9 cellular contexts compared by ENCODE assay signal in genomic region chr11:119380816-119381185, GRCh38. TPM values are rescaled to one million over a fixed set of nuclear protein-coding genes. Genes with fewer than 3 reads are reported as not detected.
A peak's percentile ranks its signal among the peaks of the same experiment; 100 is the strongest.
DNase-seq lines count a peak whose midpoint lies in the region; ATAC-seq and TF ChIP-seq lines count a peak whose summit lies in the region.
"Had no signal": no experiment of that assay in that cellular context is flagged by ENCODE, and none has a peak within 500 bp of the region (broad histone marks: within the 10 kb centered on the region; RNA-seq: fewer than 3 reads in every experiment).

No MANE protein-coding gene starts in this region.

- H2BK120ac ChIP-seq in H9 (ENCODE audit: low read depth, low read length, poor library complexity, severe bottlenecking): no peak overlapping the region

- H3K79me2 ChIP-seq in H9 (ENCODE audit: insufficient read depth, low read length): no peaks in the 10 kb centered on the region

- no peak overlapping the region for H2BK5ac ChIP-seq in H9 (ENCODE audit: insufficient read length, low read length)

- no peak overlapping the region for H3T11ph ChIP-seq in H9 (ENCODE audit: low read length)

- peak overlapping the region; percentile 79 for H3K4me2 ChIP-seq in H9 (ENCODE audit: insufficient read depth, insufficient read length, low read length)

- H3K23me2 ChIP-seq in H9 (ENCODE audit: insufficient read length, low read depth, low read length, poor library complexity, severe bottlenecking): peaks cover 15% of the 10 kb centered on the region

- H3K27ac ChIP-seq in H9 (ENCODE audit: insufficient read length, low read depth, low read length): no peak overlapping the region
- H3K27ac ChIP-seq in RWPE1: peak overlapping the region; percentile 53
- H3K27ac ChIP-seq in left ventricle myocardium inferior (replicated peaks): peak overlapping the region; percentile 95
- no peak overlapping the region for H3K27ac ChIP-seq in spleen

- H4K91ac ChIP-seq in H9 (ENCODE audit: insufficient read length, low read depth, low read length): no peak overlapping the region

- H3K4me3 Mint-ChIP-seq in H9 (no peak overlapping the region), natural killer cell (no peak overlapping the region)
- H3K4me3 Mint-ChIP-seq: activated naive CD4-positive, alpha-beta T cell treated with anti-CD3 and anti-CD28 coated beads for 36 hours had no signal

- no peaks in the 10 kb centered on the region for H4K20me1 ChIP-seq in H9 (ENCODE audit: control insufficient read depth, insufficient read depth, insufficient read length)

- peak overlapping the region; percentile 68 for H3K4me3 ChIP-seq in left ventricle myocardium inferior
- peak overlapping the region in 7 of 8 donors; percentile 45 to 74 (median 50) for H3K4me3 ChIP-seq in spleen

- no peak overlapping the region for H2BK12ac ChIP-seq in H9 (ENCODE audit: insufficient read length, low read depth, low read length)

- no peak overlapping the region for H2AK5ac ChIP-seq in H9 (ENCODE audit: insufficient read length, low read length)

- H3K36me3 Mint-ChIP-seq in H9 (ENCODE audit: insufficient read depth in 1 of 3, low read depth in 3 of 3) (0 out of 7 replicates have a peak, but pooled peaks cover 0 to 3% (median 0%) of the 10 kb centered on the region in 3 experiments), natural killer cell (no peaks in the 10 kb centered on the region)

- no peak overlapping the region for H3K23ac ChIP-seq in H9 (ENCODE audit: insufficient read length, low read depth, low read length)

- no peak overlapping the region for H2BK15ac ChIP-seq in H9 (ENCODE audit: low read depth, low read length)

- H4K8ac ChIP-seq in H9 (replicated peaks; ENCODE audit: insufficient read length, low read depth, low read length): no peak overlapping the region

- CTCF ChIA-PET in RWPE1 (lab: Yijun Ruan, JAX): interaction anchor here (0.6 to 3.9 kb wide), 19 partner anchors 9 to 809 kb away, joined by 3 to 21 read pairs (median 4); partner anchors contain the start of gene C1QTNF5

- H3K79me1 ChIP-seq in H9 (ENCODE audit: insufficient read depth, low read depth, low read length, poor library complexity, severe bottlenecking): no peaks in the 10 kb centered on the region

- no peak overlapping the region for H4K5ac ChIP-seq in H9 (ENCODE audit: insufficient read length, low read depth, low read length)

- H3K9me3 Mint-ChIP-seq in H9 (no peaks in the 10 kb centered on the region; a peak in 1 of 5 replicates), natural killer cell (no peaks in the 10 kb centered on the region)
- H3K9me3 Mint-ChIP-seq: activated naive CD4-positive, alpha-beta T cell treated with anti-CD3 and anti-CD28 coated beads for 36 hours had no signal

- DNase-seq in H9 (no peak), RWPE1 (ENCODE audit: low spot score) (no peak), left ventricle myocardium inferior (no peak), spleen (no peak), natural killer cell (no peak), NCI-H187 treated with DMSO at 0.1 percent for 48 hours (lab: John Stamatoyannopoulos, UW) (no peak), RPMI8226 (no peak)
- DNase-seq in activated CD8-positive, alpha-beta memory T cell treated with anti-CD3 and anti-CD28 coated beads, Interleukin-2, amount 50 U/mL, for 48 hours: no peak

- H3K27me3 ChIP-seq in H9 (ENCODE audit: insufficient read depth, low read length) (peaks cover 3% of the 10 kb centered on the region; the same call in 1 of the 2 replicates), left ventricle myocardium inferior (ENCODE audit: low read depth) (peaks cover 6% of the 10 kb centered on the region), spleen (replicated peaks in 1 of 7) (peaks cover 0 to 44% (median 0%) of the 10 kb centered on the region in 7 donors)

- no CpG with 5 or more reads among the region's 10 CpGs for WGBS in H9 (ENCODE audit: extremely low coverage, insufficient read length, low lambda C conversion rate)
- WGBS in spleen, 5 donors: 4 to 14% (median 8%) methylated on average over 8 to 10 of the region's 10 CpGs

- POLR2A ChIA-PET in RWPE1 (lab: Yijun Ruan, JAX; ENCODE audit: low non-redundant PET): no interaction called here

- TF ChIP-seq CTCF in H9 (conservative IDR thresholded peaks at IDR 0.05): no peak
- no peak for TF ChIP-seq CTCF in RWPE1 (conservative IDR thresholded peaks at IDR 0.05; ENCODE audit: low read depth)
- TF ChIP-seq CTCF in left ventricle myocardium inferior (IDR thresholded peaks at IDR 0.05; ENCODE audit: borderline replicate concordance): no peak
- TF ChIP-seq CTCF in spleen (IDR thresholded peaks at IDR 0.05 in 8 of 11, conservative IDR thresholded peaks at IDR 0.05 in 3 of 11): no peak
- TF ChIP-seq CTCF in natural killer cell (IDR thresholded peaks at IDR 0.05): no peak

- H3K18ac ChIP-seq in H9 (ENCODE audit: insufficient read length, low read depth, low read length): peak overlapping the region; percentile 18

- H3K27ac Mint-ChIP-seq in H9 (no peak overlapping the region), natural killer cell (no peak overlapping the region)
- H3K27ac Mint-ChIP-seq: activated naive CD4-positive, alpha-beta T cell treated with anti-CD3 and anti-CD28 coated beads for 36 hours had no signal

- H3K27me3 Mint-ChIP-seq in H9 (ENCODE audit: low read depth) (peaks cover 15% of the 10 kb centered on the region), natural killer cell (ENCODE audit: low read depth in 2 of 2) (peaks cover 0 to 6% of the 10 kb centered on the region in 2 donors)

- no peak overlapping the region for H3K9ac ChIP-seq in H9 (ENCODE audit: extremely low read depth, insufficient read length, low read length)

- ATAC-seq in natural killer cell: no peak

- intact Hi-C loops in left ventricle myocardium inferior (cut with micrococcal nuclease) (no loop called here), spleen (cut with DNase I; ENCODE audit: low total_unique reads) (no loop called here), natural killer cell (cut with micrococcal nuclease) (loop anchor here (1.0 kb wide), 1 partner anchor 24 kb away; no protein-coding TSS in a partner anchor)

- H2AFZ ChIP-seq in H9 (ENCODE audit: low read length): no peak overlapping the region

- H3K4ac ChIP-seq in H9 (ENCODE audit: low read depth, low read length): no peak overlapping the region

- H3K4me1 Mint-ChIP-seq in H9 (peaks cover 41 to 49% of the 10 kb centered on the region in 2 experiments), natural killer cell (no peaks in the 10 kb centered on the region)

- H3K9me3 ChIP-seq in H9 (ENCODE audit: control insufficient read depth, low read depth, low read length): no peaks in the 10 kb centered on the region
- no peaks in the 10 kb centered on the region for H3K9me3 ChIP-seq in left ventricle myocardium inferior (replicated peaks)
- no peaks in the 10 kb centered on the region for H3K9me3 ChIP-seq in spleen

- peaks cover 3% of the 10 kb centered on the region; the same call in 1 of the 2 replicates for H3K4me1 ChIP-seq in H9 (ENCODE audit: insufficient read depth, low read length)
- H3K4me1 ChIP-seq in left ventricle myocardium inferior: peaks cover 49% of the 10 kb centered on the region
- H3K4me1 ChIP-seq in spleen: peaks cover 0 to 34% (median 19%) of the 10 kb centered on the region in 6 donors

- H3K14ac ChIP-seq in H9 (ENCODE audit: insufficient read depth, low read length): 0 out of 2 replicates have a peak overlapping the region, but pooled peaks have one; percentile 2

- H3K56ac ChIP-seq in H9 (ENCODE audit: insufficient read length, low read depth, low read length): no peak overlapping the region

- H2BK20ac ChIP-seq in H9 (ENCODE audit: low read depth, low read length, poor library complexity, severe bottlenecking): no peak overlapping the region

- H3K36me3 ChIP-seq in left ventricle myocardium inferior (no peaks in the 10 kb centered on the region), spleen (no peaks in the 10 kb centered on the region)

- no peak for TF ChIP-seq POLR2A in spleen (IDR thresholded peaks at IDR 0.05)

RNA-seq across cellular contexts. Expression of gene USP2, which starts 0.7 kb away (rescaled TPM):
- total RNA-seq in H9 (2021): 5.7 and 7.6 TPM in 2 replicates
- 135 TPM for total RNA-seq in left ventricle myocardium inferior
- total RNA-seq in spleen: under 1 TPM; 0.28 to 0.88 (median 0.60) TPM
- polyA plus RNA-seq in spleen: under 1 TPM; 0.15 to 0.58 (median 0.27) TPM
- total RNA-seq in natural killer cell: 1 to 10 TPM in 1 of 3 donors, under 1 TPM in 1, not detected in 1; 0.50 to 3.9 TPM

RNA-seq across cellular contexts. Expression of gene MFRP, which starts 34.3 kb away (rescaled TPM):
- not detected in 2 replicates for total RNA-seq in H9 (2021)
- not detected for total RNA-seq in left ventricle myocardium inferior
- under 1 TPM in 1 of 7 donors, not detected in 6; 0.16 TPM for total RNA-seq in spleen
- under 1 TPM; 0.02 to 0.03 (median 0.02) TPM for polyA plus RNA-seq in spleen
- total RNA-seq in natural killer cell: not detected
- total RNA-seq: activated naive CD4-positive, alpha-beta T cell treated with anti-CD3 and anti-CD28 coated beads for 36 hours had no signal

RNA-seq across cellular contexts. Expression of gene C1QTNF5, which starts 40.1 kb away (rescaled TPM):
- total RNA-seq in H9 (2021) (0.33 and 0.59 TPM in 2 replicates), left ventricle myocardium inferior (14.4 TPM), spleen (10 to 100 TPM; 21.3 to 55.0 (median 35.8) TPM), natural killer cell (not detected)
- polyA plus RNA-seq in spleen: 10 to 100 TPM; 10.3 to 29.0 (median 20.2) TPM
- total RNA-seq: activated naive CD4-positive, alpha-beta T cell treated with anti-CD3 and anti-CD28 coated beads for 36 hours had no signal

RNA-seq across cellular contexts. Expression of gene THY1, which starts 42.2 kb away (rescaled TPM):
- total RNA-seq in H9 (2021) (176 and 184 TPM in 2 replicates), left ventricle myocardium inferior (0.91 TPM), spleen (10 to 100 TPM in 6 of 7 donors, 1 to 10 TPM in 1; 7.1 to 29.4 (median 16.9) TPM), natural killer cell (not detected)
- polyA plus RNA-seq in spleen: 10 to 100 TPM in 1 of 3 donors, 1 to 10 TPM in 2; 6.1 to 11.7 (median 7.7) TPM

RNA-seq across cellular contexts. Expression of gene RNF26, which starts 46.5 kb away (rescaled TPM):
- total RNA-seq in H9 (2021) (56.2 and 57.6 TPM in 2 replicates), left ventricle myocardium inferior (14.0 TPM), spleen (10 to 100 TPM; 13.6 to 18.2 (median 16.5) TPM), natural killer cell (10 to 100 TPM; 18.0 to 21.8 (median 18.1) TPM)
- polyA plus RNA-seq in spleen: 10 to 100 TPM in 2 of 3 donors, 1 to 10 TPM in 1; 8.6 to 13.2 (median 10.0) TPM

Comparison
In these comparisons a context has a peak if more than half of its experiments do, and no peak if none do; other contexts are left out.
1. H3K27ac ChIP-seq: peak in RWPE1 (single experiment) and left ventricle myocardium inferior (single experiment); none in H9 (single experiment) and spleen (0 of 8).
2. RNA of gene USP2, which starts 0.7 kb away (total RNA-seq): 135 TPM in left ventricle myocardium inferior (single experiment); 5.7 to 7.6 TPM in H9, 0.28 to 0.88 TPM in spleen and 0.50 to 3.9 TPM in natural killer cell; every median in the first group is over 10 times any median in the second.